In genomic region chr18:59419386-59419785, GRCh38 we compare ENCODE assay signal across 23 cellular contexts.
DNase-seq lines count a peak whose midpoint lies in the region; ATAC-seq and TF ChIP-seq lines count a peak whose summit lies in the region.
"Had no signal": no experiment of that assay in that cellular context is flagged by ENCODE, and none has a peak within 500 bp of the region (broad histone marks: within the 10 kb centered on the region; RNA-seq: fewer than 3 reads in every experiment).

No MANE protein-coding gene starts in this region.

- no peaks in the 10 kb centered on the region for H3K9me3 ChIP-seq in HEK293 (ENCODE audit: control insufficient read depth, insufficient read depth, low read depth, low read length)
- H3K9me3 ChIP-seq: pancreas, Peyer's patch had no signal

- H3K27ac Mint-ChIP-seq in mesothelial cell of epicardium: peak overlapping the region; percentile 43
- H3K27ac Mint-ChIP-seq: activated naive CD8-positive, alpha-beta T cell; CD14-positive monocyte had no signal

- H3K27ac ChIP-seq in HEK293 (ENCODE audit: extremely low read depth, low read depth, low read length): no peak overlapping the region
- H3K27ac ChIP-seq: brain microvascular endothelial cell, dorsolateral prefrontal cortex, foreskin keratinocyte, KMS-11, pancreas, Peyer's patch, skin epidermis had no signal

- CTCF ChIA-PET in HEK293 (lab: Yijun Ruan, JAX): interaction anchor here (0.6 to 3.1 kb wide), 3 partner anchors 17 to 171 kb away, joined by 3 to 12 read pairs (median 5); no protein-coding TSS in a partner anchor

- peaks cover 54% of the 10 kb centered on the region for H3K4me1 Mint-ChIP-seq in mesothelial cell of epicardium
- H3K4me1 Mint-ChIP-seq: CD14-positive monocyte had no signal

- POLR2A ChIA-PET in HEK293 (lab: Yijun Ruan, JAX): interaction anchor here (0.8 kb wide), 1 partner anchor 791 kb away, joined by 3 read pairs; the partner anchor contains the start of gene ALPK2

- no peak for TF ChIP-seq CTCF in HEK293 (tag by site-specific recombination; IDR thresholded peaks at IDR 0.05)
- no peak for TF ChIP-seq CTCF in choroid plexus epithelial cell (conservative IDR thresholded peaks at IDR 0.05; ENCODE audit: low read depth, low read length)
- no peak for TF ChIP-seq CTCF in mesothelial cell of epicardium (IDR thresholded peaks at IDR 0.05; ENCODE audit: unreplicated experiment)
- no peak for TF ChIP-seq CTCF in GM10266 (IDR thresholded peaks at IDR 0.05; ENCODE audit: control insufficient read depth, insufficient read depth, low read depth, missing control alignments)

- no peaks in the 10 kb centered on the region for H3K4me1 ChIP-seq in HEK293 (ENCODE audit: control insufficient read depth, insufficient read depth, low read length)
- H3K4me1 ChIP-seq: foreskin keratinocyte, pancreas, Peyer's patch had no signal

- no peaks in the 10 kb centered on the region for H3K36me3 ChIP-seq in HEK293 (ENCODE audit: control insufficient read depth in 2 of 2, insufficient read depth in 1 of 2, low read length in 2 of 2)
- H3K36me3 ChIP-seq: brain microvascular endothelial cell, pancreas, Peyer's patch had no signal

- ATAC-seq in stimulated activated naive CD8-positive, alpha-beta T cell treated with anti-CD3 and anti-CD28 coated beads, Interleukin-15, Interleukin-2, amounts not matched to agents 100 U/mL and 50 U/mL, for 24 hours: no peak
- ATAC-seq: activated T-cell treated with anti-CD3 and anti-CD28 coated beads, Interleukin-2, amount 50 U/mL, for 4 hours; foreskin keratinocyte; pancreas had no signal

- no peaks in the 10 kb centered on the region for H3K9me3 Mint-ChIP-seq in mesothelial cell of epicardium
- H3K9me3 Mint-ChIP-seq: activated T-cell treated with anti-CD3 and anti-CD28 coated beads, Interleukin-2, amount 50 U/mL, for 4 hours had no signal

- H3K27me3 Mint-ChIP-seq in mesothelial cell of epicardium (ENCODE audit: low read depth): peaks cover 1% of the 10 kb centered on the region

- H3K4me3 Mint-ChIP-seq in mesothelial cell of epicardium: no peak overlapping the region
- H3K4me3 Mint-ChIP-seq: activated naive CD8-positive, alpha-beta T cell; activated T-cell treated with anti-CD3 and anti-CD28 coated beads, Interleukin-2, amount 50 U/mL, for 4 hours; CD14-positive monocyte had no signal

- no peaks in the 10 kb centered on the region for H3K36me3 Mint-ChIP-seq in mesothelial cell of epicardium
- H3K36me3 Mint-ChIP-seq: activated naive CD8-positive, alpha-beta T cell; CD14-positive monocyte had no signal

- DNase-seq in COR-L47 (lab: John Stamatoyannopoulos, UW) (peak; percentile 80), choroid plexus epithelial cell (ENCODE audit: low read depth) (peak; percentile 53), mesothelial cell of epicardium (ENCODE audit: low spot score in 2 of 2, unreplicated experiment in 2 of 2) (no peak), GM10266 (ENCODE audit: extremely low spot score) (no peak), activated gamma-delta T cell treated with Interleukin-2 at 50 U/mL for 16 hours (no peak)
- DNase-seq in stimulated activated naive CD8-positive, alpha-beta T cell treated with anti-CD3 and anti-CD28 coated beads, Interleukin-15, Interleukin-2, amounts not matched to agents 100 U/mL and 50 U/mL, for 24 hours: no peak
- DNase-seq: activated CD4-positive, alpha-beta T cell treated with anti-CD3 and anti-CD28 coated beads, Interleukin-2, amount 50 U/mL, for 4 hours; activated T-cell treated with anti-CD3 and anti-CD28 coated beads, Interleukin-2, amount 50 U/mL, for 4 hours; brain microvascular endothelial cell; DMS79 treated with DMSO at 0.1 percent for 48 hours; dorsolateral prefrontal cortex; foreskin keratinocyte; NCI-H1694; NCI-H82; pancreas; Peyer's patch; stimulated activated CD4-positive, alpha-beta T cell treated with anti-CD3 and anti-CD28 coated beads, Interleukin-4, amount 100 ng/mL, for 24 hours; stimulated activated CD8-positive, alpha-beta memory T cell treated with anti-CD3 and anti-CD28 coated beads, Interleukin-4, amount 100 ng/mL, for 48 hours had no signal

- no peak overlapping the region for H3K4me3 ChIP-seq in HEK293 (ENCODE audit: low read depth, low read length)
- no peak overlapping the region for H3K4me3 ChIP-seq in choroid plexus epithelial cell (ENCODE audit: low read depth, low read length)
- H3K4me3 ChIP-seq: dorsolateral prefrontal cortex, pancreas, Peyer's patch, skin epidermis had no signal

TF ChIP-seq in HEK293, 187 proteins besides CTCF, POLR2A, EP300 and RAD21:
- TF ChIP-seq EGR2 (tag by site-specific recombination; IDR thresholded peaks at IDR 0.05; ENCODE audit: low read depth) (no peak), PRDM1 (tag by site-specific recombination; IDR thresholded peaks at IDR 0.05) (peak; percentile 48), ZNF76 (tag by site-specific recombination; IDR thresholded peaks at IDR 0.05; ENCODE audit: borderline replicate concordance, low read depth) (no peak), ZNF624 (tag by site-specific recombination; IDR thresholded peaks at IDR 0.05) (no peak), ZNF157 (tag by site-specific recombination; IDR thresholded peaks at IDR 0.05) (no peak), ZNF324 (tag by site-specific recombination; IDR thresholded peaks at IDR 0.05) (no peak), ZNF488 (tag by site-specific recombination; IDR thresholded peaks at IDR 0.05) (no peak)

Comparison
In these comparisons a context has a peak if more than half of its experiments do, and no peak if none do; other contexts are left out.
1. DNase-seq: peak in COR-L47 (single experiment) and choroid plexus epithelial cell (single experiment); none in mesothelial cell of epicardium (0 of 2), GM10266 (single experiment), stimulated activated naive CD8-positive, alpha-beta T cell treated with anti-CD3 and anti-CD28 coated beads, Interleukin-15, Interleukin-2, amounts not matched to agents 100 U/mL and 50 U/mL, for 24 hours (single experiment) and activated gamma-delta T cell treated with Interleukin-2 at 50 U/mL for 16 hours (single experiment).